ENCODE assay signal across 11 cellular contexts in genomic region chr16:81617021-81617346, GRCh38.
DNase-seq lines count a peak whose midpoint lies in the region; ATAC-seq, FAIRE-seq and TF ChIP-seq lines count a peak whose summit lies in the region.
"Had no signal": no experiment of that assay in that cellular context is flagged by ENCODE, and none has a peak within 500 bp of the region (broad histone marks: within the 10 kb centered on the region; RNA-seq: fewer than 3 reads in every experiment).

No MANE protein-coding gene starts in this region.

- H3K4me3 Mint-ChIP-seq in activated CD8-positive, alpha-beta memory T cell treated with anti-CD3 and anti-CD28 coated beads, Interleukin-2, amount 10 ng/mL, durations not matched to agents 7 days and 5 days: peak overlapping the region; percentile 54
- peak overlapping the region; percentile 26 for H3K4me3 Mint-ChIP-seq in activated CD4-positive, alpha-beta memory T cell treated with anti-CD3 and anti-CD28 coated beads for 36 hours
- no peak overlapping the region for H3K4me3 Mint-ChIP-seq in nephron progenitor cell

- H3K9me2 ChIP-seq in Karpas-422 (replicated peaks; ENCODE audit: insufficient read depth, low read length): no peaks in the 10 kb centered on the region

- peaks cover 8% of the 10 kb centered on the region for H3K36me3 Mint-ChIP-seq in activated CD8-positive, alpha-beta memory T cell treated with anti-CD3 and anti-CD28 coated beads, Interleukin-2, amount 10 ng/mL, durations not matched to agents 7 days and 5 days
- H3K36me3 Mint-ChIP-seq in activated CD4-positive, alpha-beta memory T cell treated with anti-CD3 and anti-CD28 coated beads for 36 hours: peaks cover 10% of the 10 kb centered on the region
- peaks cover 27% of the 10 kb centered on the region for H3K36me3 Mint-ChIP-seq in nephron progenitor cell (ENCODE audit: low read depth)

- TF ChIP-seq CTCF in fibroblast of lung (conservative IDR thresholded peaks at IDR 0.05 in 1 of 2, IDR thresholded peaks at IDR 0.05 in 1 of 2; ENCODE audit: low read depth in 1 of 2, low read length in 2 of 2): no peak
- no peak for TF ChIP-seq CTCF in nephron progenitor cell (IDR thresholded peaks at IDR 0.05)

- H3K27me3 Mint-ChIP-seq in activated CD8-positive, alpha-beta memory T cell treated with anti-CD3 and anti-CD28 coated beads, Interleukin-2, amount 10 ng/mL, durations not matched to agents 7 days and 5 days: no peaks in the 10 kb centered on the region
- no peaks in the 10 kb centered on the region for H3K27me3 Mint-ChIP-seq in activated CD4-positive, alpha-beta memory T cell treated with anti-CD3 and anti-CD28 coated beads for 36 hours
- H3K27me3 Mint-ChIP-seq in nephron progenitor cell (ENCODE audit: low read depth, poor library complexity): peaks cover 2% of the 10 kb centered on the region

- H3K27me3 ChIP-seq in fibroblast of lung (ENCODE audit: control insufficient read depth, insufficient read depth, low read length) (no peaks in the 10 kb centered on the region), stomach smooth muscle (ENCODE audit: control insufficient read depth in 1 of 2, insufficient read depth in 2 of 2, low read length in 2 of 2) (no peaks in the 10 kb centered on the region), Karpas-422 (ENCODE audit: low read length) (no peaks in the 10 kb centered on the region)

- H3K36me3 ChIP-seq in fibroblast of lung (ENCODE audit: control insufficient read depth, insufficient read depth, low read length): no peaks in the 10 kb centered on the region
- H3K36me3 ChIP-seq in stomach smooth muscle (ENCODE audit: control insufficient read depth in 2 of 2, insufficient read depth in 2 of 2, low read length in 2 of 2): peaks cover 0 to 4% of the 10 kb centered on the region in 2 donors
- no peaks in the 10 kb centered on the region for H3K36me3 ChIP-seq in Karpas-422 (ENCODE audit: insufficient read depth, low read length)
- H3K36me3 ChIP-seq: thoracic aorta had no signal

- CTCF ChIA-PET in activated CD8-positive, alpha-beta memory T cell treated with anti-CD3 and anti-CD28 coated beads, Interleukin-2, amount 10 ng/mL, durations not matched to agents 7 days and 5 days (lab: Charles Lee): interaction anchor here (0.8 to 3.1 kb wide), 8 partner anchors 8 to 218 kb away, joined by 3 to 13 read pairs (median 3); no protein-coding TSS in a partner anchor
- CTCF ChIA-PET in activated CD4-positive, alpha-beta memory T cell treated with anti-CD3 and anti-CD28 coated beads for 36 hours (lab: Charles Lee): interaction anchor here (0.9 to 1.7 kb wide), 2 partner anchors 17 to 106 kb away, joined by 4 read pairs; no protein-coding TSS in a partner anchor

- H3K9ac ChIP-seq in fibroblast of lung (ENCODE audit: insufficient read depth, low read length) (no peak overlapping the region), stomach smooth muscle (ENCODE audit: low read length in 2 of 2) (no peak overlapping the region), Karpas-422 (ENCODE audit: low read length) (no peak overlapping the region)

- H3K4me2 ChIP-seq in fibroblast of lung (ENCODE audit: extremely low read depth, insufficient read depth, low read length): peak overlapping the region; percentile 23
- H3K4me2 ChIP-seq in Karpas-422 (ENCODE audit: low read depth, low read length, poor library complexity, severe bottlenecking): no peak overlapping the region

- H4K20me1 ChIP-seq in fibroblast of lung (ENCODE audit: control insufficient read depth, extremely low read depth, insufficient read depth, low read length) (no peaks in the 10 kb centered on the region), Karpas-422 (ENCODE audit: insufficient read depth, low read depth, low read length) (no peaks in the 10 kb centered on the region; the same call in 1 of the 2 replicates)

- H3K9me3 Mint-ChIP-seq in activated CD8-positive, alpha-beta memory T cell treated with anti-CD3 and anti-CD28 coated beads, Interleukin-2, amount 10 ng/mL, durations not matched to agents 7 days and 5 days (ENCODE audit: low read depth): no peaks in the 10 kb centered on the region
- no peaks in the 10 kb centered on the region for H3K9me3 Mint-ChIP-seq in activated CD4-positive, alpha-beta memory T cell treated with anti-CD3 and anti-CD28 coated beads for 36 hours
- peaks cover 3% of the 10 kb centered on the region for H3K9me3 Mint-ChIP-seq in nephron progenitor cell

- FAIRE-seq in HTR-8/SVneo (lab: Jason Lieb, UNC): no peak

- H3K27ac ChIP-seq in fibroblast of lung (ENCODE audit: insufficient read depth, low read length) (no peak overlapping the region), stomach smooth muscle (ENCODE audit: low read length) (peak overlapping the region; percentile 53), Karpas-422 (ENCODE audit: low read length) (no peak overlapping the region)
- H3K27ac ChIP-seq: thoracic aorta had no signal

- H3K9me3 ChIP-seq in fibroblast of lung (ENCODE audit: control insufficient read depth, insufficient read depth, low read depth, low read length): no peaks in the 10 kb centered on the region
- no peaks in the 10 kb centered on the region for H3K9me3 ChIP-seq in stomach smooth muscle (ENCODE audit: control insufficient read depth in 2 of 2, low read length in 2 of 2)
- H3K9me3 ChIP-seq in Karpas-422 (ENCODE audit: low read length): no peaks in the 10 kb centered on the region
- H3K9me3 ChIP-seq: thoracic aorta had no signal

- no peak overlapping the region for H3K4me3 ChIP-seq in fibroblast of lung (replicated peaks in 1 of 4; ENCODE audit: control extremely low read depth in 1 of 4, insufficient read depth in 1 of 4, low read depth in 3 of 4, low read length in 4 of 4)
- H3K4me3 ChIP-seq in stomach smooth muscle (ENCODE audit: low read length in 2 of 2): peak overlapping the region in 1 of 2 donors; percentile 15
- no peak overlapping the region for H3K4me3 ChIP-seq in Karpas-422 (ENCODE audit: low read length)
- H3K4me3 ChIP-seq: thoracic aorta had no signal

- H3K27ac Mint-ChIP-seq in activated CD8-positive, alpha-beta memory T cell treated with anti-CD3 and anti-CD28 coated beads, Interleukin-2, amount 10 ng/mL, durations not matched to agents 7 days and 5 days: no peak overlapping the region
- H3K27ac Mint-ChIP-seq in activated CD4-positive, alpha-beta memory T cell treated with anti-CD3 and anti-CD28 coated beads for 36 hours: peak overlapping the region; percentile 92
- H3K27ac Mint-ChIP-seq in nephron progenitor cell: no peak overlapping the region

- ATAC-seq in activated CD8-positive, alpha-beta memory T cell treated with anti-CD3 and anti-CD28 coated beads, Interleukin-2, amount 10 ng/mL, durations not matched to agents 7 days and 5 days: no peak

- no peaks in the 10 kb centered on the region for H3K79me2 ChIP-seq in fibroblast of lung (ENCODE audit: control insufficient read depth, insufficient read depth, low read length)
- no peaks in the 10 kb centered on the region for H3K79me2 ChIP-seq in Karpas-422 (ENCODE audit: low read length)

- intact Hi-C loops in activated CD4-positive, alpha-beta memory T cell treated with anti-CD3 and anti-CD28 coated beads for 36 hours (cut with micrococcal nuclease): loop anchor here (2.0 to 5.0 kb wide), 2 partner anchors 175 to 214 kb away; partner anchors contain the start of gene CMIP

- H3K4me1 ChIP-seq in fibroblast of lung (ENCODE audit: control insufficient read depth, extremely low read depth, insufficient read depth, low read length) (peaks cover 4% of the 10 kb centered on the region), stomach smooth muscle (ENCODE audit: control insufficient read depth, insufficient read depth, low read length) (peaks cover 62% of the 10 kb centered on the region), Karpas-422 (ENCODE audit: low read length) (no peaks in the 10 kb centered on the region)

- no peak for DNase-seq in activated CD8-positive, alpha-beta memory T cell treated with anti-CD3 and anti-CD28 coated beads, Interleukin-2, amount 10 ng/mL, durations not matched to agents 7 days and 5 days
- DNase-seq in activated CD8-positive, alpha-beta memory T cell treated with anti-CD3 and anti-CD28 coated beads for 24 hours: no peak
- no peak for DNase-seq in activated CD4-positive, alpha-beta memory T cell treated with anti-CD3 and anti-CD28 coated beads for 36 hours
- no peak for DNase-seq in fibroblast of lung (ENCODE audit: low read depth in 2 of 2)
- DNase-seq in nephron progenitor cell: no peak
- DNase-seq in Karpas-422: no peak
- no peak for DNase-seq in HTR-8/SVneo (ENCODE audit: insufficient read length, low spot score)
- DNase-seq: ACHN, SW 1271 had no signal

- no peak overlapping the region for H2AFZ ChIP-seq in fibroblast of lung (ENCODE audit: low read length)
- no peak overlapping the region for H2AFZ ChIP-seq in Karpas-422 (ENCODE audit: low read length)

- POLR2A ChIA-PET in activated CD4-positive, alpha-beta memory T cell treated with anti-CD3 and anti-CD28 coated beads for 36 hours (lab: Charles Lee): interaction anchor here (1.2 to 1.7 kb wide), 2 partner anchors 16 to 49 kb away, joined by 4 read pairs; no protein-coding TSS in a partner anchor

- peaks cover 18% of the 10 kb centered on the region for H3K4me1 Mint-ChIP-seq in activated CD8-positive, alpha-beta memory T cell treated with anti-CD3 and anti-CD28 coated beads, Interleukin-2, amount 10 ng/mL, durations not matched to agents 7 days and 5 days
- H3K4me1 Mint-ChIP-seq in activated CD4-positive, alpha-beta memory T cell treated with anti-CD3 and anti-CD28 coated beads for 36 hours (ENCODE audit: low read depth): peaks cover 18% of the 10 kb centered on the region
- peaks cover 23% of the 10 kb centered on the region for H3K4me1 Mint-ChIP-seq in nephron progenitor cell
